In the genomic region with DNA sequence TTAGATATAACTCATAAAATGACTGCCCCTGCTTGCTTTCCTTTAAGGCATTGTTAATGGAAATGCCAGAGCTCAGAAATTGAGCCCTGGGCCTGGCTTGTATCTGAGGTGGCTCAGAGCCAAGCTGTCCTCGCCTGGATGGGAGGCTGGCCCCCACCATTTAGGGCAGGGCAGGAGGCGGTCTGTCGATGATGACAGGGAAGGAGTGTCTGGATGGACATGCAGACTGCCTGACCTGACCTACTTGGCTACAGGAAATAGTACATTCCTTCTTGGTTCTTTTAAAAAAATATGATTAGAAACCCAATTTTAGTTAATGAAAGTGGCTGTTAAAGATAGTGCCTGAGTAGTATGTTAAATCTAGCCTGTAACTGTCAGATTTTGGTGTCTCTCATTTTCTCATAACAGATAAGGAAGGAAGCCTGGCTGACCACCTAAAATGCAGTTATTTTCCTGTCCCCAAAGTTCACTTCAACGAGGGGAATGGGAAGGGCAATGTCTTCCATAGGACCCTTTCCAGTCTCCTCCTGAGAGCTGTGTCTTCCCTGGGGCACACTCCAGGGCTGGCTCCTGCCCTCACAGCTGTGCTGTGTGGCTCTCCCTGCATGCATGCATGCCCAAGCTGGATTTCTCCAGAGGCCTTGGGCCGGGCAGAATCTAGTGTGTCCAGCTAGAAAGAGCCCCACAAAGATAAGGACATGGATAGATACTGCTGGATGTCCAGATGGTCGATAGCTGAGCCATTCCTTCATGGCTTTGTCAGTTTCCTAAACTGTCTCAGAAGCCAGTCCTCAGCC, we compare ENCODE assay signal across 12 cellular contexts. TPM values are rescaled to one million over a fixed set of nuclear protein-coding genes. Genes with fewer than 3 reads are reported as not detected.
DNase-seq lines count a peak whose midpoint lies in the region; ATAC-seq and TF ChIP-seq lines count a peak whose summit lies in the region.
"Had no signal": no experiment of that assay in that cellular context is flagged by ENCODE, and none has a peak within 500 bp of the region (broad histone marks: within the 10 kb centered on the region; RNA-seq: fewer than 3 reads in every experiment).

No MANE protein-coding gene starts in this region.

- H3K79me2 ChIP-seq in trophoblast cell (ENCODE audit: control insufficient read depth, insufficient read depth, low read length, poor library complexity) = no peaks in the 10 kb centered on the region

- no peaks in the 10 kb centered on the region for H3K9me3 ChIP-seq in BE2C
- no peaks in the 10 kb centered on the region for H3K9me3 ChIP-seq in trophoblast cell (ENCODE audit: insufficient read depth, low read depth, low read length)
- H3K9me3 ChIP-seq: BLaER1 treated with 17β-estradiol and CSF1 and Interleukin-3, amounts not matched to agents 10 nM and 100 nM had no signal

- H2BK120ac ChIP-seq in trophoblast cell (ENCODE audit: insufficient read depth, low read length, poor library complexity) = no peak overlapping the region

- no peak overlapping the region for H3K4me2 ChIP-seq in trophoblast cell (ENCODE audit: low read length)
- H3K4me2 ChIP-seq: BLaER1 treated with 17β-estradiol and CSF1 and Interleukin-3, amounts not matched to agents 10 nM and 100 nM had no signal

- peaks cover 39% of the 10 kb centered on the region for H3K36me3 Mint-ChIP-seq in activated T-helper 1 cell treated with anti-CD3 and anti-CD28 coated beads, Interleukin-12 subunit alpha, Interleukin-12 subunit beta, Interleukin-2, Interleukin-4 antibody, amounts not matched to agents 30 ng/mL and 10 ng/mL and 1 ng/mL, durations not matched to agents 14 hours and 24 hours and 36 hours (ENCODE audit: low read depth)

- WGBS in trophoblast cell (ENCODE audit: extremely low coverage, insufficient coverage, insufficient read length) = no CpG with 5 or more reads among the region's 6 CpGs

- H3K9me3 Mint-ChIP-seq in activated T-helper 1 cell treated with anti-CD3 and anti-CD28 coated beads, Interleukin-12 subunit alpha, Interleukin-12 subunit beta, Interleukin-2, Interleukin-4 antibody, amounts not matched to agents 30 ng/mL and 10 ng/mL and 1 ng/mL, durations not matched to agents 14 hours and 24 hours and 36 hours = no peaks in the 10 kb centered on the region
- H3K9me3 Mint-ChIP-seq: activated CD4-positive, alpha-beta T cell treated with anti-CD3 and anti-CD28 coated beads, Interleukin-2, amount 10 ng/mL, durations not matched to agents 24 days and 14 days; IgD-negative memory B cell; memory B cell had no signal

- no peak overlapping the region for H3K4ac ChIP-seq in trophoblast cell (ENCODE audit: low read depth, low read length)

- H3K23ac ChIP-seq in trophoblast cell (ENCODE audit: low read length) = no peak overlapping the region

- peaks cover 18% of the 10 kb centered on the region for H3K4me1 ChIP-seq in BE2C
- peaks cover 10% of the 10 kb centered on the region in 2 experiments for H3K4me1 ChIP-seq in trophoblast cell (ENCODE audit: control insufficient read depth in 1 of 2, insufficient read depth in 2 of 2, low read length in 2 of 2)
- H3K4me1 ChIP-seq in foreskin keratinocyte = no peaks in the 10 kb centered on the region

- no peak for TF ChIP-seq CTCF in BE2C (IDR thresholded peaks at IDR 0.05; ENCODE audit: low read depth, low read length)
- TF ChIP-seq CTCF in foreskin keratinocyte (conservative IDR thresholded peaks at IDR 0.05) = no peak

- H3K18ac ChIP-seq in trophoblast cell (ENCODE audit: low read length) = peak overlapping the region; percentile 33

- DNase-seq in BE2C (peak; percentile 88), Right ventricle myocardium inferior (ENCODE audit: missing footprints) (peak; percentile 88), trophoblast cell (no peak), foreskin keratinocyte (no peak), H7 (no peak), middle frontal gyrus (ENCODE audit: extremely low spot score, low spot score) (no peak), activated gamma-delta T cell (lab: John Stamatoyannopoulos, UW) (no peak)
- DNase-seq in activated T-helper 1 cell treated with anti-CD3 and anti-CD28 coated beads, Interleukin-12 subunit alpha, Interleukin-12 subunit beta, Interleukin-2, Interleukin-4 antibody, amounts not matched to agents 30 ng/mL and 10 ng/mL and 1 ng/mL, durations not matched to agents 14 hours and 24 hours and 36 hours (ENCODE audit: low spot score) = no peak
- DNase-seq: activated CD4-positive, alpha-beta T cell treated with anti-CD3 and anti-CD28 coated beads, Interleukin-2, amount 10 ng/mL, durations not matched to agents 24 days and 14 days had no signal

- H3K4me1 Mint-ChIP-seq in activated T-helper 1 cell treated with anti-CD3 and anti-CD28 coated beads, Interleukin-12 subunit alpha, Interleukin-12 subunit beta, Interleukin-2, Interleukin-4 antibody, amounts not matched to agents 30 ng/mL and 10 ng/mL and 1 ng/mL, durations not matched to agents 14 hours and 24 hours and 36 hours (ENCODE audit: low read depth) = peaks cover 23% of the 10 kb centered on the region
- H3K4me1 Mint-ChIP-seq: memory B cell had no signal

- no peak overlapping the region for H4K8ac ChIP-seq in trophoblast cell (ENCODE audit: low read depth, low read length)

- H2BK12ac ChIP-seq in trophoblast cell (ENCODE audit: low read length) = no peak overlapping the region

- no peak overlapping the region for H4K12ac ChIP-seq in trophoblast cell (ENCODE audit: low read depth, low read length)

- no peaks in the 10 kb centered on the region for H3K27me3 Mint-ChIP-seq in activated T-helper 1 cell treated with anti-CD3 and anti-CD28 coated beads, Interleukin-12 subunit alpha, Interleukin-12 subunit beta, Interleukin-2, Interleukin-4 antibody, amounts not matched to agents 30 ng/mL and 10 ng/mL and 1 ng/mL, durations not matched to agents 14 hours and 24 hours and 36 hours (ENCODE audit: insufficient read depth)
- H3K27me3 Mint-ChIP-seq: activated CD4-positive, alpha-beta T cell treated with anti-CD3 and anti-CD28 coated beads, Interleukin-2, amount 10 ng/mL, durations not matched to agents 24 days and 14 days; IgD-negative memory B cell; memory B cell had no signal

- no peak overlapping the region for H3K27ac ChIP-seq in trophoblast cell (ENCODE audit: low read depth, low read length)
- H3K27ac ChIP-seq in foreskin keratinocyte = no peak overlapping the region
- H3K27ac ChIP-seq: BLaER1 treated with 17β-estradiol and CSF1 and Interleukin-3, amounts not matched to agents 10 nM and 100 nM had no signal

- H2AFZ ChIP-seq in trophoblast cell (ENCODE audit: insufficient read depth, low read length, poor library complexity) = no peak overlapping the region

- H3K27ac Mint-ChIP-seq in activated T-helper 1 cell treated with anti-CD3 and anti-CD28 coated beads, Interleukin-12 subunit alpha, Interleukin-12 subunit beta, Interleukin-2, Interleukin-4 antibody, amounts not matched to agents 30 ng/mL and 10 ng/mL and 1 ng/mL, durations not matched to agents 14 hours and 24 hours and 36 hours = peak overlapping the region; percentile 40
- H3K27ac Mint-ChIP-seq: activated CD4-positive, alpha-beta T cell treated with anti-CD3 and anti-CD28 coated beads, Interleukin-2, amount 10 ng/mL, durations not matched to agents 24 days and 14 days; memory B cell had no signal

- H3K9ac ChIP-seq in trophoblast cell (ENCODE audit: low read length) = no peak overlapping the region
- H3K9ac ChIP-seq: BLaER1 treated with 17β-estradiol and CSF1 and Interleukin-3, amounts not matched to agents 10 nM and 100 nM had no signal

- H3K36me3 ChIP-seq in BE2C (peaks cover 52% of the 10 kb centered on the region), trophoblast cell (ENCODE audit: control insufficient read depth in 1 of 2, insufficient read depth in 2 of 2, low read length in 2 of 2) (peaks cover 31 to 49% of the 10 kb centered on the region in 2 experiments), H7 (replicated peaks; ENCODE audit: control insufficient read depth, insufficient read depth, low read length) (peaks cover 1% of the 10 kb centered on the region; the same call in 1 of the 2 replicates)

- peak overlapping the region; percentile 59 for H3K14ac ChIP-seq in trophoblast cell (ENCODE audit: low read length)

- peak overlapping the region; percentile 12 for H2AK5ac ChIP-seq in trophoblast cell (ENCODE audit: low read length)

- intact Hi-C loops in activated T-helper 1 cell treated with anti-CD3 and anti-CD28 coated beads, Interleukin-12 subunit alpha, Interleukin-12 subunit beta, Interleukin-2, Interleukin-4 antibody, amounts not matched to agents 30 ng/mL and 10 ng/mL and 1 ng/mL, durations not matched to agents 14 hours and 24 hours and 36 hours (cut with micrococcal nuclease) = no loop called here
- intact Hi-C loops in Right ventricle myocardium inferior (cut with DNase I) = loop anchor here (2.0 to 5.0 kb wide), 2 partner anchors 42 to 71 kb away; a partner anchor contains a TSS

- H3K4me3 ChIP-seq in BE2C (ENCODE audit: low read depth, low read length) (no peak overlapping the region), trophoblast cell (ENCODE audit: low read depth, low read length) (no peak overlapping the region), H7 (ENCODE audit: insufficient read depth, low read depth, low read length) (no peak overlapping the region)
- H3K4me3 ChIP-seq: BLaER1 treated with 17β-estradiol and CSF1 and Interleukin-3, amounts not matched to agents 10 nM and 100 nM had no signal

- no peak overlapping the region for H2BK5ac ChIP-seq in trophoblast cell (ENCODE audit: low read depth, low read length, poor library complexity)

- H4K91ac ChIP-seq in trophoblast cell (ENCODE audit: low read depth, low read length) = peak overlapping the region; percentile 31

- ATAC-seq in Right ventricle myocardium inferior (peak; percentile 94), foreskin keratinocyte (no peak)

- H3K27me3 ChIP-seq in BE2C (no peaks in the 10 kb centered on the region), trophoblast cell (ENCODE audit: insufficient read depth, low read length) (no peaks in the 10 kb centered on the region), foreskin keratinocyte (no peaks in the 10 kb centered on the region), H7 (ENCODE audit: control insufficient read depth, insufficient read depth, low read length) (no peaks in the 10 kb centered on the region)
- H3K27me3 ChIP-seq: BLaER1 treated with 17β-estradiol and CSF1 and Interleukin-3, amounts not matched to agents 10 nM and 100 nM had no signal

- peaks cover 3% of the 10 kb centered on the region for H3K79me1 ChIP-seq in trophoblast cell (ENCODE audit: low read length)

- H3K4me3 Mint-ChIP-seq in activated T-helper 1 cell treated with anti-CD3 and anti-CD28 coated beads, Interleukin-12 subunit alpha, Interleukin-12 subunit beta, Interleukin-2, Interleukin-4 antibody, amounts not matched to agents 30 ng/mL and 10 ng/mL and 1 ng/mL, durations not matched to agents 14 hours and 24 hours and 36 hours = no peak overlapping the region
- H3K4me3 Mint-ChIP-seq: activated CD4-positive, alpha-beta T cell treated with anti-CD3 and anti-CD28 coated beads, Interleukin-2, amount 10 ng/mL, durations not matched to agents 24 days and 14 days; IgD-negative memory B cell; memory B cell had no signal

RNA-seq across cellular contexts. Expression of a gene that starts 42.3 kb away (rescaled TPM):
- 244 TPM for polyA plus RNA-seq in BE2C (2012; ENCODE audit: insufficient read depth, insufficient read length, low read depth)
- 315 and 317 TPM in 2 replicates for total RNA-seq in activated T-helper 1 cell treated with anti-CD3 and anti-CD28 coated beads, Interleukin-12 subunit alpha, Interleukin-12 subunit beta, Interleukin-2, Interleukin-4 antibody, amounts not matched to agents 30 ng/mL and 10 ng/mL and 1 ng/mL, durations not matched to agents 14 hours and 24 hours and 36 hours
- 104 TPM for total RNA-seq in Right ventricle myocardium inferior
- polyA plus RNA-seq in trophoblast cell (2013) = 172 and 175 TPM in 2 replicates
- total RNA-seq in foreskin keratinocyte = 253 and 264 TPM in 2 replicates
- polyA plus RNA-seq in foreskin keratinocyte = 192 and 224 TPM in 2 replicates
- total RNA-seq in H7 (2014; rRNA removed; shearing (Covaris generic)) = 202 and 322 TPM in 2 replicates

Comparison
In these comparisons a context has a peak if more than half of its experiments do, and no peak if none do; other contexts are left out.
1. DNase-seq: peak in BE2C (single experiment) and Right ventricle myocardium inferior (single experiment); none in activated T-helper 1 cell treated with anti-CD3 and anti-CD28 coated beads, Interleukin-12 subunit alpha, Interleukin-12 subunit beta, Interleukin-2, Interleukin-4 antibody, amounts not matched to agents 30 ng/mL and 10 ng/mL and 1 ng/mL, durations not matched to agents 14 hours and 24 hours and 36 hours (single experiment), trophoblast cell (0 of 2), foreskin keratinocyte (0 of 2), H7 (single experiment), middle frontal gyrus (single experiment) and activated gamma-delta T cell (single experiment).